ENCODE assay signal across 8 cellular contexts in the genomic region with DNA sequence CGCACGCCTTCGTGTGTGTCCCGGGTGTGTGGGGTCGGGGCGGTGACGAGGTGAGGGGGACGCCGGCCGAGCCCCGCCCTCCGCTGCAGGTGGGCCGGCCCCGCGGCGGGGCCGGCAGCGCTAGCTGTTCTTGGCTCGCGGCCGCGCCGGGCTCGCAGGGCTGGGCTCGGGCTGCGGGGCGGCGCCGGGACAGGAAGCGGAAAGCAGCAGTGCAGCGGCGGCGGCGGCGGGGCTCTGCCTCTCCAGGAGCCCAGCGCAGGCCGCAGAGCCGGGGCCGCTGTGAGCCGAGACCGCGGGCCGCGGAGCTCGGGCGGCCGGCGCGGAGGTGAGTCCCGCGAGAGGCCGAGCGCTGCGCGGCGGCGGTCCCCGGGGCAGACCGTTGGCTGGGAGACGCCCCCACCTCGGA. TPM values are rescaled to one million over a fixed set of nuclear protein-coding genes. Genes with fewer than 3 reads are reported as not detected.
DNase-seq lines count a peak whose midpoint lies in the region; ATAC-seq, FAIRE-seq and TF ChIP-seq lines count a peak whose summit lies in the region.

TSS of gene VANGL1 (plus strand) at position 209 of the 406 bp plus-strand sequence. CDS start 9,444 bp downstream, outside the sequence.

- H3K36me3 Mint-ChIP-seq in astrocyte (ENCODE audit: low read depth, unreplicated experiment), result peaks cover 3% of the 10 kb centered on the region

- H3K4me3 Mint-ChIP-seq in astrocyte (ENCODE audit: unreplicated experiment), result peak within 1 kb of the TSS; percentile 91

- peak within 1 kb of the TSS; percentile 84 for H3K9ac ChIP-seq in astrocyte (ENCODE audit: low read length)

- H3K4me1 ChIP-seq in astrocyte (ENCODE audit: insufficient read depth, low read length) (peaks cover 10% of the 10 kb centered on the region), hepatocyte (ENCODE audit: insufficient read depth) (peaks cover 21% of the 10 kb centered on the region)

- no peaks in the 10 kb centered on the region for H3K9me2 ChIP-seq in hepatocyte (replicated peaks; ENCODE audit: insufficient read depth)

- H3K36me3 ChIP-seq in astrocyte (ENCODE audit: insufficient read depth, low read length), result no peaks in the 10 kb centered on the region
- no peaks in the 10 kb centered on the region for H3K36me3 ChIP-seq in hepatocyte (replicated peaks; ENCODE audit: insufficient read depth, low read depth)

- H4K20me1 ChIP-seq in astrocyte (ENCODE audit: insufficient read depth, low read length), result peaks cover 31% of the 10 kb centered on the region
- peaks cover 6% of the 10 kb centered on the region for H4K20me1 ChIP-seq in hepatocyte (ENCODE audit: insufficient read depth, poor library complexity, severe bottlenecking)

- H3K9me3 ChIP-seq in astrocyte (ENCODE audit: insufficient read depth, low read depth, low read length), result no peaks in the 10 kb centered on the region
- H3K9me3 ChIP-seq in hepatocyte (ENCODE audit: low read depth), result no peaks in the 10 kb centered on the region

- H3K27ac Mint-ChIP-seq in astrocyte (ENCODE audit: unreplicated experiment), result peak within 1 kb of the TSS; percentile 8

- H3K9me3 Mint-ChIP-seq in astrocyte (ENCODE audit: unreplicated experiment), result peaks cover 21% of the 10 kb centered on the region

- peaks cover 1% of the 10 kb centered on the region for H3K27me3 Mint-ChIP-seq in astrocyte (ENCODE audit: low read depth, unreplicated experiment)

- peaks cover 42% of the 10 kb centered on the region for H3K79me2 ChIP-seq in astrocyte (ENCODE audit: insufficient read depth, low read length)
- H3K79me2 ChIP-seq in hepatocyte, result peaks cover 37% of the 10 kb centered on the region

- H3K4me3 ChIP-seq in astrocyte (ENCODE audit: insufficient read depth, low read depth, low read length) (peak within 1 kb of the TSS; percentile 83), hepatocyte (peak within 1 kb of the TSS; percentile 74), skeletal muscle cell (ENCODE audit: low read depth, low read length) (peak within 1 kb of the TSS; percentile 90)

- ATAC-seq in GM21528 (IDR thresholded peaks at IDR 0.05; ENCODE audit: low FRiP score, unreplicated experiment), result peak; percentile 62

- H3K27me3 ChIP-seq in astrocyte (ENCODE audit: insufficient read depth, low read length), result no peaks in the 10 kb centered on the region
- H3K27me3 ChIP-seq in hepatocyte, result no peaks in the 10 kb centered on the region

- FAIRE-seq in astrocyte (lab: Jason Lieb, UNC), result no peak

- H3K27ac ChIP-seq in astrocyte (ENCODE audit: low read depth, low read length) (peak within 1 kb of the TSS; percentile 41), hepatocyte (peak within 1 kb of the TSS; percentile 95)

- peak within 1 kb of the TSS; percentile 96 for H3K4me2 ChIP-seq in astrocyte (ENCODE audit: low read length)
- peak within 1 kb of the TSS; percentile 82 for H3K4me2 ChIP-seq in hepatocyte

- H2AFZ ChIP-seq in astrocyte (ENCODE audit: low read depth, low read length) (peak within 1 kb of the TSS; percentile 93), hepatocyte (peak within 1 kb of the TSS; percentile 96)

- no peak for TF ChIP-seq CTCF in GM10266 (IDR thresholded peaks at IDR 0.05; ENCODE audit: control insufficient read depth, insufficient read depth, low read depth, missing control alignments)
- TF ChIP-seq CTCF in astrocyte (IDR thresholded peaks at IDR 0.05; ENCODE audit: insufficient read depth, low read depth, low read length), result no peak
- TF ChIP-seq CTCF in hepatocyte (IDR thresholded peaks at IDR 0.05; ENCODE audit: poor library complexity), result no peak

- peaks cover 5% of the 10 kb centered on the region for H3K4me1 Mint-ChIP-seq in astrocyte (ENCODE audit: low read depth, unreplicated experiment)

- DNase-seq in GM10266 (ENCODE audit: extremely low spot score), result peak; percentile 85
- DNase-seq in HT1080 (ENCODE audit: low read depth), result peak; percentile 58
- peak; percentile 74 for DNase-seq in RPMI7951 (ENCODE audit: low read depth)
- peak; percentile 50 for DNase-seq in astrocyte (ENCODE audit: low read depth)
- peak; percentile 88 for DNase-seq in hepatocyte (ENCODE audit: low spot score)
- DNase-seq in skeletal muscle cell (ENCODE audit: low read depth), result peak; percentile 16
- DNase-seq in T-helper 9 cell, result no peak

- 3% methylated on average over 21 of the region's 61 CpGs for WGBS in hepatocyte (ENCODE audit: low lambda C conversion rate, missing lambda C conversion rate)

RNA-seq across cellular contexts. Expression of gene VANGL1, which starts in this region (rescaled TPM):
- total RNA-seq in HT1080 (2014; rRNA removed; shearing (Covaris generic)), result 20.0 and 32.4 TPM in 2 replicates
- 14.7 and 19.0 TPM in 2 replicates for polyA plus RNA-seq in HT1080 (2015; cell fraction: cytosol; rRNA removed)
- polyA plus RNA-seq in HT1080 (2015; cell fraction: nucleus; rRNA removed), result 22.2 and 25.7 TPM in 2 replicates
- 21.0 and 21.9 TPM in 2 replicates for total RNA-seq in RPMI7951 (2014; rRNA removed; shearing (Covaris generic))
- total RNA-seq in astrocyte (12.9 and 13.8 TPM in 2 replicates), hepatocyte (10.6 and 12.1 TPM in 2 replicates)
- polyA plus RNA-seq in hepatocyte, result 9.3 and 11.6 TPM in 2 replicates
